ENCODE assay signal across 20 cellular contexts in the genomic region with DNA sequence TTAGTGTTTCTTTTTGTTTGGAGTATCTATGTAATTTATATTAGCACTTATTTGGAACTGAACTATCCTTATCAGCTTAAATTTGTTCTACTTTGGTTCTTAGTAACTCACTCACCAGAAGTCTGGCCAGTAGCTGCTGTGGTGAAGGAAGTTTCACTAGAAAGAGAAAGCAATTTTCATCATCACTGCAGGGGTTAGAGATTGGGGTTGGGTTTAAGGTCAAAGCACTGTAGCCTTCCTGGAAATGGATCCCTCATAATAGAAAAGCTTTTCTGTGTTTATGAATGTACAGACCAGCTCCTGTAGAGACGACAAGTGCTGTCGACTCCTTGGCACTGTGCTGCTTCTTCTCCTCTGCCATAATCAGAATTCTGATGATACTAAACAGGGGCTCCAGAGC. TPM values are rescaled to one million over a fixed set of nuclear protein-coding genes. Genes with fewer than 3 reads are reported as not detected.
"Had no signal": no experiment of that assay in that cellular context is flagged by ENCODE, and none has a peak within 500 bp of the region (broad histone marks: within the 10 kb centered on the region; RNA-seq: fewer than 3 reads in every experiment).

No MANE protein-coding gene starts in this region.

- H3K27ac ChIP-seq: ascending aorta, sigmoid colon, suprapubic skin had no signal

- DNase-seq: activated CD4-positive, alpha-beta T cell treated with anti-CD3 and anti-CD28 coated beads, Interleukin-2, amount 50 U/mL, for 48 hours; activated CD4-positive, CD25-positive, alpha-beta regulatory T cell treated with anti-CD3 and anti-CD28 coated beads, Interleukin-2, amount 50 U/mL, for 72 hours; activated gamma-delta T cell; activated naive CD8-positive, alpha-beta T cell treated with anti-CD3 and anti-CD28 coated beads for 36 hours; activated T-cell treated with anti-CD3 and anti-CD28 coated beads, Interleukin-2, amount 50 U/mL, for 48 hours; caudate nucleus; cortex of kidney; effector CD8-positive, alpha-beta T cell; hippocampal formation; mammary epithelial cell; naive thymus-derived CD4-positive, alpha-beta T cell; posterior cingulate gyrus; sigmoid colon; stimulated activated CD4-positive, alpha-beta T cell treated with anti-CD3 and anti-CD28 coated beads, Interleukin-2, amount 100 ng/mL, for 48 hours; stimulated activated naive CD8-positive, alpha-beta T cell treated with anti-CD3 and anti-CD28 coated beads, Interleukin-15, Interleukin-2, amounts not matched to agents 100 U/mL and 50 U/mL, for 24 hours; T-helper 9 cell had no signal

- H3K9me3 ChIP-seq: ascending aorta, sigmoid colon, suprapubic skin had no signal

- H3K4me3 ChIP-seq: ascending aorta, sigmoid colon, suprapubic skin had no signal

- H3K36me3 ChIP-seq: ascending aorta, sigmoid colon, suprapubic skin had no signal

- H3K4me1 ChIP-seq: ascending aorta, sigmoid colon, suprapubic skin had no signal

- H3K27me3 ChIP-seq: ascending aorta, sigmoid colon, suprapubic skin had no signal

- ATAC-seq: naive thymus-derived CD4-positive, alpha-beta T cell; stimulated activated naive CD8-positive, alpha-beta T cell treated with anti-CD3 and anti-CD28 coated beads, Interleukin-15, Interleukin-2, amounts not matched to agents 100 U/mL and 50 U/mL, for 24 hours had no signal

RNA-seq across cellular contexts. Expression of a gene that starts 22.2 kb away (rescaled TPM):
- total RNA-seq: activated naive CD8-positive, alpha-beta T cell treated with anti-CD3 and anti-CD28 coated beads for 36 hours; ascending aorta; fibroblast of lung; mammary epithelial cell; mononuclear cell; naive thymus-derived CD4-positive, alpha-beta T cell; suprapubic skin had no signal
- polyA plus RNA-seq: fibroblast of lung; mammary epithelial cell; naive thymus-derived CD4-positive, alpha-beta T cell had no signal
